In the genomic region with DNA sequence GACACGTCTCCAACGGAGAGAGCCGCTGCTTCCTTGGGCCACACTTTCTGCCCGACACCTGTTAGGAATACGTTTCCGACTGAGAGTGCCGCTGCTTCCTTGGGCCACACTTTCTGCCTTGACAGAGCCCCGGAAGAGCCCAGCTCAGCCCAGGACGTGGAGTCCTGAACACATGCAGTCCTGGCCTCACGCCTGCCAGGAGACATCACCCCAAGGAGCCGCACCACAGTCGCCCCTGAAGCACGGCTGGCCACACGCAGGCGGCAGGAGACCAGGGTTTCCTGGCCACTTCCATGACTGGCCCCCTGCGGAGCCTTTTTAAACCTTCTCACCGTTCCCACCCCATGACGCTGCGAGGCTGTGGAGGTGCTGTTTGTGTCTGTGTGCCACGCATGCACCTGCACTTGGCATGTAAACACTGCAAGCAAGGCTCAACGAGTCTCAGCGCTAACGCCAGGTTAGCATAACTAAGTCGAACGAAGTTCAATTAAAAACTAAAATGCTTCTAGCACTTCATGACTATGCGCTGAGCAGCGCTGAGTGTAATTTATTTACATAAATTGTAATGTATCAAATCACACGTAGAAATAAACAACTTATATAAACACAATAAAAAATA, we compare ENCODE assay signal across 18 cellular contexts. TPM values are rescaled to one million over a fixed set of nuclear protein-coding genes. Genes with fewer than 3 reads are reported as not detected.
DNase-seq lines count a peak whose midpoint lies in the region; ATAC-seq, FAIRE-seq and TF ChIP-seq lines count a peak whose summit lies in the region.
"Had no signal": no experiment of that assay in that cellular context is flagged by ENCODE, and none has a peak within 500 bp of the region (broad histone marks: within the 10 kb centered on the region; RNA-seq: fewer than 3 reads in every experiment).

No MANE protein-coding gene starts in this region.

- TF ChIP-seq CTCF in RWPE2 (IDR thresholded peaks at IDR 0.05; ENCODE audit: poor library complexity, severe bottlenecking), result no peak
- TF ChIP-seq CTCF in kidney (IDR thresholded peaks at IDR 0.05; ENCODE audit: borderline replicate concordance, extremely low read depth, insufficient read depth), result no peak
- TF ChIP-seq CTCF in GM13976 (IDR thresholded peaks at IDR 0.05; ENCODE audit: borderline replicate concordance, control extremely low read depth, extremely low read depth, insufficient read depth, missing control alignments), result no peak

- peak overlapping the region in 7 of 11 experiments; percentile 32 to 76 (median 67); a peak in 9 of 22 replicates for H3K27ac ChIP-seq in BLaER1 treated with 17β-estradiol and CSF1 and Interleukin-3, amounts not matched to agents 10 nM and 100 nM
- H3K27ac ChIP-seq in RWPE2 (ENCODE audit: poor library complexity, severe bottlenecking) (no peak overlapping the region), kidney (ENCODE audit: low read depth in 2 of 2, low read length in 2 of 2) (no peak overlapping the region), rectal smooth muscle tissue (ENCODE audit: low read depth, low read length) (peak overlapping the region; percentile 30), SJCRH30 (no peak overlapping the region)

- H3K4me3 ChIP-seq in BLaER1 treated with 17β-estradiol and CSF1 and Interleukin-3, amounts not matched to agents 10 nM and 100 nM, result no peak overlapping the region
- H3K4me3 ChIP-seq in RWPE2 (ENCODE audit: severe bottlenecking), result no peak overlapping the region
- no peak overlapping the region for H3K4me3 ChIP-seq in kidney (ENCODE audit: low read length in 2 of 2)
- no peak overlapping the region for H3K4me3 ChIP-seq in rectal smooth muscle tissue (ENCODE audit: low read length)
- H3K4me3 ChIP-seq in SJCRH30, result no peak overlapping the region
- H3K4me3 ChIP-seq: skin epidermis had no signal

- H4K20me1 ChIP-seq in BLaER1 treated with 17β-estradiol and CSF1 and Interleukin-3, amounts not matched to agents 10 nM and 100 nM, result peaks cover 91 to 100% (median 98%) of the 10 kb centered on the region in 11 experiments

- ATAC-seq in RWPE2 (ENCODE audit: low read depth), result no peak
- ATAC-seq in GM18870 (IDR thresholded peaks at IDR 0.05; ENCODE audit: unreplicated experiment), result no peak

- no peaks in the 10 kb centered on the region for H3K27me3 ChIP-seq in BLaER1 treated with 17β-estradiol and CSF1 and Interleukin-3, amounts not matched to agents 10 nM and 100 nM
- H3K27me3 ChIP-seq in RWPE2 (ENCODE audit: insufficient read depth, poor library complexity, severe bottlenecking) (no peaks in the 10 kb centered on the region), rectal smooth muscle tissue (ENCODE audit: control insufficient read depth, insufficient read depth, low read length) (no peaks in the 10 kb centered on the region), SJCRH30 (no peaks in the 10 kb centered on the region)

- peaks cover 19 to 93% (median 63%) of the 10 kb centered on the region in 11 experiments; a peak in 21 of 22 replicates for H3K36me3 ChIP-seq in BLaER1 treated with 17β-estradiol and CSF1 and Interleukin-3, amounts not matched to agents 10 nM and 100 nM
- H3K36me3 ChIP-seq in RWPE2 (ENCODE audit: low read depth) (peaks cover 8% of the 10 kb centered on the region), kidney (ENCODE audit: control insufficient read depth in 1 of 2, insufficient read depth in 2 of 2, low read length in 2 of 2) (peaks cover 0 to 3% of the 10 kb centered on the region in 2 donors), rectal smooth muscle tissue (ENCODE audit: control insufficient read depth, insufficient read depth, low read length) (peaks cover 7% of the 10 kb centered on the region), SJCRH30 (peaks cover 2% of the 10 kb centered on the region; the same call in 1 of the 2 replicates)

- FAIRE-seq in kidney (lab: Jason Lieb, UNC) (no peak), HTR-8/SVneo (lab: Jason Lieb, UNC) (no peak)

- H3K4me1 ChIP-seq in BLaER1 treated with 17β-estradiol and CSF1 and Interleukin-3, amounts not matched to agents 10 nM and 100 nM, result peaks cover 37 to 88% (median 80%) of the 10 kb centered on the region in 10 experiments
- H3K4me1 ChIP-seq in RWPE2 (ENCODE audit: insufficient read depth, poor library complexity, severe bottlenecking) (peaks cover 23% of the 10 kb centered on the region), kidney (ENCODE audit: control insufficient read depth in 1 of 2, insufficient read depth in 1 of 2, low read depth in 1 of 2, low read length in 2 of 2) (peaks cover 40 to 57% of the 10 kb centered on the region in 2 donors), rectal smooth muscle tissue (ENCODE audit: control insufficient read depth, insufficient read depth, low read length) (peaks cover 18% of the 10 kb centered on the region), SJCRH30 (no peaks in the 10 kb centered on the region)

- H3K4me2 ChIP-seq in BLaER1 treated with 17β-estradiol and CSF1 and Interleukin-3, amounts not matched to agents 10 nM and 100 nM, result peak overlapping the region in 6 of 11 experiments; percentile 2 to 97 (median 66); a peak in 11 of 22 replicates

- DNase-seq in RWPE2 (ENCODE audit: low spot score) (peak; percentile 7), kidney (peak; percentile 64), HTR-8/SVneo (ENCODE audit: insufficient read length, low spot score) (no peak), SJCRH30 (no peak), GM13976 (ENCODE audit: low spot score) (no peak)
- DNase-seq: AML-193; amniotic stem cell; dermis blood vessel endothelial cell; DMS153; Karpas-422; mammary epithelial cell; NCI-H146; NCI-H748 treated with DMSO at 0.1 percent for 48 hours; stimulated activated naive CD4-positive, alpha-beta T cell treated with Interleukin-2 at 50 U/mL for 16 hours had no signal

- no peaks in the 10 kb centered on the region for H3K9me3 ChIP-seq in BLaER1 treated with 17β-estradiol and CSF1 and Interleukin-3, amounts not matched to agents 10 nM and 100 nM (replicated peaks in 1 of 11)
- H3K9me3 ChIP-seq in RWPE2 (ENCODE audit: severe bottlenecking), result no peaks in the 10 kb centered on the region
- no peaks in the 10 kb centered on the region for H3K9me3 ChIP-seq in kidney (ENCODE audit: control insufficient read depth in 1 of 2, low read length in 2 of 2)
- H3K9me3 ChIP-seq in SJCRH30 (replicated peaks), result no peaks in the 10 kb centered on the region

- in situ Hi-C loops in GM13976 (cut with MboI; ENCODE audit: low sequenced_read_pairs, unreplicated experiment), result no loop called here

- peak overlapping the region in 7 of 11 experiments; percentile 3 to 55 (median 35); a peak in 7 of 22 replicates for H3K9ac ChIP-seq in BLaER1 treated with 17β-estradiol and CSF1 and Interleukin-3, amounts not matched to agents 10 nM and 100 nM
- H3K9ac ChIP-seq in kidney (ENCODE audit: low read length in 2 of 2) (no peak overlapping the region), rectal smooth muscle tissue (ENCODE audit: low read length) (no peak overlapping the region)

- intact Hi-C loops in kidney (cut with DNase I), result no loop called here

RNA-seq across cellular contexts. Expression of a gene that starts 8.8 kb away (rescaled TPM):
- total RNA-seq in kidney, result 65.5 TPM
- polyA plus RNA-seq in kidney (ENCODE audit: insufficient read depth, low read depth, low replicate concordance), result 88.0 TPM
- 18.9 and 20.5 TPM in 2 replicates for total RNA-seq in SJCRH30 (2014; rRNA removed; shearing (Covaris generic))

Comparison
In these comparisons a context has a peak if more than half of its experiments do, and no peak if none do; other contexts are left out.
1. H3K27ac ChIP-seq: peak in BLaER1 treated with 17β-estradiol and CSF1 and Interleukin-3, amounts not matched to agents 10 nM and 100 nM (7 of 11) and rectal smooth muscle tissue (single experiment); none in RWPE2 (single experiment), kidney (0 of 2) and SJCRH30 (single experiment).
2. H3K9ac ChIP-seq: peak in BLaER1 treated with 17β-estradiol and CSF1 and Interleukin-3, amounts not matched to agents 10 nM and 100 nM (7 of 11); none in kidney (0 of 2) and rectal smooth muscle tissue (single experiment).
3. DNase-seq: peak in RWPE2 (single experiment) and kidney (single experiment); none in HTR-8/SVneo (single experiment), SJCRH30 (0 of 2) and GM13976 (single experiment).